Comparison of ENCODE assay signal across 7 cellular contexts in the genomic region with DNA sequence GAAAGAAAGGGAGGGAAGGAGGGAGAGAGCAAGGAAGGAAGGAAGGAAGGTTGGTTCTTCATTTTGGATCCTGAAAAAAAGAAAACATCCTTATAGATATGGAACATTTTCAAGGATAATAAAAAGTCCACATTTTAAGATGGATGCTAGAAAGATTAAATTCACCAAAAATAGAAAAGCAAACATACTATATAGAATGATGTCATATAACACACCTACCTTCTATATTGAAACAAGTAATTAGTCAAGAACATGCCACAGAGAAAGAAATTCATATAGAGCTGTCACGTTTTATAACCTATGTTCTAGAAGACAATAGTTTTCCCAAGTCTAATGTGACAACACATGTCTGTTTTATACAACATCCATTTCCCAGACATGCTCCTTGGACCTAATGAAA.
"Had no signal": no experiment of that assay in that cellular context is flagged by ENCODE, and none has a peak within 500 bp of the region (broad histone marks: within the 10 kb centered on the region; RNA-seq: fewer than 3 reads in every experiment).

No MANE protein-coding gene starts in this region.

- H3K4me3 ChIP-seq: GM23248, HAP-1 had no signal

- DNase-seq: GM23248, GOT3, H7, KBM-7 had no signal

- H3K9ac ChIP-seq: GM23248 had no signal

- H3K36me3 ChIP-seq: HAP-1 had no signal

- H3K4me1 ChIP-seq: HAP-1 had no signal

- ATAC-seq: HCT116 had no signal

- H3K27ac ChIP-seq: GM23248, HL-60 had no signal

- H3K9me3 ChIP-seq: HAP-1 had no signal
